ENCODE assay signal across 13 cellular contexts in genomic region chr3:43862992-43863805, GRCh38.
DNase-seq lines count a peak whose midpoint lies in the region; ATAC-seq and TF ChIP-seq lines count a peak whose summit lies in the region.
"Had no signal": no experiment of that assay in that cellular context is flagged by ENCODE, and none has a peak within 500 bp of the region (broad histone marks: within the 10 kb centered on the region; RNA-seq: fewer than 3 reads in every experiment).

No MANE protein-coding gene starts in this region.

- H3K4me1 ChIP-seq in right atrium auricular region (no peaks in the 10 kb centered on the region), endodermal cell (ENCODE audit: control insufficient read depth, insufficient read depth, low read length) (no peaks in the 10 kb centered on the region), neural progenitor cell (peaks cover 4% of the 10 kb centered on the region), transverse colon (no peaks in the 10 kb centered on the region)
- H3K4me1 ChIP-seq: BE2C had no signal

- H3K79me2 ChIP-seq in neural progenitor cell (ENCODE audit: low read depth) = no peaks in the 10 kb centered on the region

- TF ChIP-seq EP300 in transverse colon (IDR thresholded peaks at IDR 0.05; ENCODE audit: low read depth) = no peak

- H3K36me3 Mint-ChIP-seq in endodermal cell (ENCODE audit: low read depth) = no peaks in the 10 kb centered on the region
- H3K36me3 Mint-ChIP-seq in neural progenitor cell = peaks cover 2% of the 10 kb centered on the region
- H3K36me3 Mint-ChIP-seq: CD4-positive, alpha-beta memory T cell had no signal

- H2AFZ ChIP-seq in neural progenitor cell (replicated peaks) = no peak overlapping the region
- H2AFZ ChIP-seq: GM23338 had no signal

- H3K27me3 Mint-ChIP-seq in endodermal cell (ENCODE audit: insufficient read depth) (peaks cover 63% of the 10 kb centered on the region), neural progenitor cell (ENCODE audit: insufficient read depth, low read depth) (peaks cover 11% of the 10 kb centered on the region)

- H3K9me3 ChIP-seq in right atrium auricular region (no peaks in the 10 kb centered on the region), endodermal cell (ENCODE audit: control insufficient read depth, low read length) (no peaks in the 10 kb centered on the region), neural progenitor cell (ENCODE audit: low read depth) (no peaks in the 10 kb centered on the region), transverse colon (no peaks in the 10 kb centered on the region)
- H3K9me3 ChIP-seq: BE2C had no signal

- H3F3A ChIP-seq in neural progenitor cell (ENCODE audit: low read depth) = no peaks in the 10 kb centered on the region

- no peaks in the 10 kb centered on the region for H3K9me3 Mint-ChIP-seq in endodermal cell
- H3K9me3 Mint-ChIP-seq in neural progenitor cell = no peaks in the 10 kb centered on the region
- H3K9me3 Mint-ChIP-seq: CD4-positive, alpha-beta memory T cell; GM23338 had no signal

- no peak overlapping the region for H3K4me2 ChIP-seq in neural progenitor cell
- H3K4me2 ChIP-seq: GM23338 had no signal

- no peak for TF ChIP-seq CTCF in right atrium auricular region (IDR thresholded peaks at IDR 0.05)
- no peak for TF ChIP-seq CTCF in endodermal cell (conservative IDR thresholded peaks at IDR 0.05)
- TF ChIP-seq CTCF in neural progenitor cell (IDR thresholded peaks at IDR 0.05) = no peak
- TF ChIP-seq CTCF in coronary artery (IDR thresholded peaks at IDR 0.05) = no peak
- no peak for TF ChIP-seq CTCF in transverse colon (IDR thresholded peaks at IDR 0.05)

- H3K27ac Mint-ChIP-seq in endodermal cell (no peak overlapping the region), neural progenitor cell (peak overlapping the region; percentile 25)
- H3K27ac Mint-ChIP-seq: CD4-positive, alpha-beta memory T cell; GM23338 had no signal

- H3K9ac ChIP-seq in endodermal cell (ENCODE audit: extremely low read depth, low read length, poor library complexity, severe bottlenecking) (no peak overlapping the region), neural progenitor cell (no peak overlapping the region)

- no peak overlapping the region for H3K4me3 Mint-ChIP-seq in endodermal cell
- no peak overlapping the region for H3K4me3 Mint-ChIP-seq in neural progenitor cell
- H3K4me3 Mint-ChIP-seq: CD4-positive, alpha-beta memory T cell; GM23338 had no signal

- H3K27me3 ChIP-seq in right atrium auricular region = peaks cover 0 to 5% of the 10 kb centered on the region in 2 donors
- peaks cover 38% of the 10 kb centered on the region for H3K27me3 ChIP-seq in endodermal cell (ENCODE audit: control insufficient read depth, insufficient read depth, low read length, poor library complexity, severe bottlenecking)
- H3K27me3 ChIP-seq in neural progenitor cell = peaks cover 5% of the 10 kb centered on the region
- H3K27me3 ChIP-seq in transverse colon = peaks cover 17% of the 10 kb centered on the region
- H3K27me3 ChIP-seq: BE2C had no signal

- H3K36me3 ChIP-seq in right atrium auricular region = no peaks in the 10 kb centered on the region
- H3K36me3 ChIP-seq in endodermal cell (ENCODE audit: control insufficient read depth, insufficient read depth, low read length) = no peaks in the 10 kb centered on the region
- no peaks in the 10 kb centered on the region for H3K36me3 ChIP-seq in neural progenitor cell
- no peaks in the 10 kb centered on the region for H3K36me3 ChIP-seq in transverse colon
- H3K36me3 ChIP-seq: BE2C had no signal

- H3K4me1 Mint-ChIP-seq in endodermal cell (peaks cover 25% of the 10 kb centered on the region), neural progenitor cell (peaks cover 9% of the 10 kb centered on the region)
- H3K4me1 Mint-ChIP-seq: CD4-positive, alpha-beta memory T cell had no signal

- intact Hi-C loops in Right ventricle myocardium superior (cut with DNase I) (no loop called here), transverse colon (cut with DNase I; ENCODE audit: low total_unique reads) (no loop called here)

- no peak for TF ChIP-seq POLR2A in transverse colon (IDR thresholded peaks at IDR 0.05)

- in situ Hi-C loops in transverse colon (cut with MboI; ENCODE audit: low pct_ligation_motif_present in 1 of 4, low pct_unique_long_range_greater_than_20kb in 1 of 4, low sequenced_read_pairs in 3 of 4) = no loop called here

- peak; percentile 32 for DNase-seq in right atrium auricular region (ENCODE audit: low spot score)
- DNase-seq in Right ventricle myocardium superior = no peak
- DNase-seq in endodermal cell = peak; percentile 52
- no peak for DNase-seq in neural progenitor cell (ENCODE audit: low spot score)
- no peak for DNase-seq in coronary artery (ENCODE audit: low spot score)
- no peak for DNase-seq in transverse colon
- no peak for DNase-seq in RPMI8226
- DNase-seq: BE2C; CD4-positive, alpha-beta memory T cell; DMS79; H7 had no signal

- no peaks in the 10 kb centered on the region for H4K20me1 ChIP-seq in neural progenitor cell (ENCODE audit: low read depth)

- no peak overlapping the region for H3K4me3 ChIP-seq in right atrium auricular region
- H3K4me3 ChIP-seq in endodermal cell (ENCODE audit: low read length) = no peak overlapping the region
- no peak overlapping the region for H3K4me3 ChIP-seq in neural progenitor cell
- H3K4me3 ChIP-seq in coronary artery = no peak overlapping the region
- no peak overlapping the region for H3K4me3 ChIP-seq in transverse colon
- H3K4me3 ChIP-seq: GM23338 had no signal

- no peak for ATAC-seq in Right ventricle myocardium superior (ENCODE audit: poor library complexity)
- ATAC-seq: GM23338 had no signal

- no peak overlapping the region for H3K27ac ChIP-seq in right atrium auricular region
- no peak overlapping the region for H3K27ac ChIP-seq in endodermal cell (ENCODE audit: low read depth, low read length)
- H3K27ac ChIP-seq in neural progenitor cell = no peak overlapping the region
- no peak overlapping the region for H3K27ac ChIP-seq in coronary artery
- no peak overlapping the region for H3K27ac ChIP-seq in transverse colon
- H3K27ac ChIP-seq: C4-2B had no signal

- 87% methylated on average over 8 of the region's 8 CpGs; no CpG with 5 or more reads in 1 of the 2 experiments for WGBS in endodermal cell (ENCODE audit: insufficient coverage in 1 of 2, insufficient read length in 1 of 2), 2 experiments
- 93 to 100% methylated on average over 1 to 8 of the region's 8 CpGs for WGBS in transverse colon (ENCODE audit: low coverage in 1 of 2), 2 donors

Comparison
In these comparisons a context has a peak if more than half of its experiments do, and no peak if none do; other contexts are left out.
1. DNase-seq: peak in right atrium auricular region (single experiment) and endodermal cell (single experiment); none in Right ventricle myocardium superior (single experiment), neural progenitor cell (single experiment), coronary artery (single experiment), transverse colon (single experiment) and RPMI8226 (single experiment).